23 cellular contexts compared by ENCODE assay signal in the genomic region with DNA sequence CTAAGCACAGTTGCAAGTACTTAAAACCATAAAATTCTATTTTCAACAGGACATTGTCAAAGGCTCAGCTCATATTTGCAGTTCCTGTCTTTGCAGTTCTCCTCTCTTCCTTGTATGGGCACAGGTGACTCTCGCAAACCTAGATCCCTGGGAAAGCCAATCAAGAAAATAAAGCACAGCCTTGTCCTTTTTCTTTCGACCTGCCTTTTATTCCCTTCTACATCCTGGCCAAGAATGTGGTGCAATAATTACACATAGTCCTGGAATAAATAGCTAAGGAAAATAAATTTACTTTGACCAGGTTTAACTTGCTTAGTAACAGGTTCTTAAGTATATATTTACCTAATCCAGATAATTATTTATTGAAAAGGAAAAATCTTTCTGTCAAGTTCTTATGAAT. TPM values are rescaled to one million over a fixed set of nuclear protein-coding genes. Genes with fewer than 3 reads are reported as not detected.
DNase-seq lines count a peak whose midpoint lies in the region; ATAC-seq and TF ChIP-seq lines count a peak whose summit lies in the region.
"Had no signal": no experiment of that assay in that cellular context is flagged by ENCODE, and none has a peak within 500 bp of the region (broad histone marks: within the 10 kb centered on the region; RNA-seq: fewer than 3 reads in every experiment).

No MANE protein-coding gene starts in this region.

- intact Hi-C loops in CD8-positive, alpha-beta T cell (cut with DNase I, micrococcal nuclease), result loop anchor here (5.0 kb wide), 2 partner anchors 61 to 171 kb away; no protein-coding TSS in a partner anchor

- TF ChIP-seq CTCF in CD8-positive, alpha-beta T cell (IDR thresholded peaks at IDR 0.05), result no peak

- H3K27ac Mint-ChIP-seq in T-helper 2 cell treated with Interferon-gamma antibody and Interleukin-4, amounts not matched to agents 5 μg/mL and 100 μg/mL, for 36 hours, result peak overlapping the region; percentile 33
- H3K27ac Mint-ChIP-seq in CD8-positive, alpha-beta T cell, result peak overlapping the region; percentile 91
- peak overlapping the region; percentile 68 for H3K27ac Mint-ChIP-seq in activated naive CD8-positive, alpha-beta T cell treated with anti-CD3 and anti-CD28 coated beads, Interleukin-2, amount 10 ng/mL, durations not matched to agents 7 days and 5 days
- H3K27ac Mint-ChIP-seq in naive thymus-derived CD8-positive, alpha-beta T cell, result peak overlapping the region; percentile 94 to 100 (median 98)

- H3K9me3 ChIP-seq in CD8-positive, alpha-beta T cell (ENCODE audit: low read length), result no peaks in the 10 kb centered on the region
- H3K9me3 ChIP-seq: ascending aorta; BLaER1 treated with 17β-estradiol and CSF1 and Interleukin-3, amounts not matched to agents 10 nM and 100 nM; transverse colon had no signal

- H3K4me3 Mint-ChIP-seq in T-helper 2 cell treated with Interferon-gamma antibody and Interleukin-4, amounts not matched to agents 5 μg/mL and 100 μg/mL, for 36 hours, result peak overlapping the region; percentile 28
- peak overlapping the region; percentile 47 for H3K4me3 Mint-ChIP-seq in CD8-positive, alpha-beta T cell
- H3K4me3 Mint-ChIP-seq in activated naive CD8-positive, alpha-beta T cell treated with anti-CD3 and anti-CD28 coated beads, Interleukin-2, amount 10 ng/mL, durations not matched to agents 7 days and 5 days, result no peak overlapping the region
- peak overlapping the region in 9 of 10 donors; percentile 8 to 87 (median 52) for H3K4me3 Mint-ChIP-seq in naive thymus-derived CD8-positive, alpha-beta T cell
- H3K4me3 Mint-ChIP-seq: neural crest cell had no signal

- H3K4me3 ChIP-seq in CD8-positive, alpha-beta T cell (ENCODE audit: low read depth, low read length), result no peak overlapping the region
- H3K4me3 ChIP-seq: ascending aorta; BLaER1 treated with 17β-estradiol and CSF1 and Interleukin-3, amounts not matched to agents 10 nM and 100 nM; hepatocyte; transverse colon had no signal

- H3K36me3 ChIP-seq in CD8-positive, alpha-beta T cell (ENCODE audit: insufficient read depth, low read length), result peaks cover 38% of the 10 kb centered on the region

- H3K9me3 Mint-ChIP-seq in T-helper 2 cell treated with Interferon-gamma antibody and Interleukin-4, amounts not matched to agents 5 μg/mL and 100 μg/mL, for 36 hours, result no peaks in the 10 kb centered on the region
- no peaks in the 10 kb centered on the region for H3K9me3 Mint-ChIP-seq in CD8-positive, alpha-beta T cell
- no peaks in the 10 kb centered on the region for H3K9me3 Mint-ChIP-seq in activated naive CD8-positive, alpha-beta T cell treated with anti-CD3 and anti-CD28 coated beads, Interleukin-2, amount 10 ng/mL, durations not matched to agents 7 days and 5 days
- H3K9me3 Mint-ChIP-seq in naive thymus-derived CD8-positive, alpha-beta T cell, result no peaks in the 10 kb centered on the region
- H3K9me3 Mint-ChIP-seq: neural crest cell had no signal

- no peaks in the 10 kb centered on the region for H3K27me3 Mint-ChIP-seq in T-helper 2 cell treated with Interferon-gamma antibody and Interleukin-4, amounts not matched to agents 5 μg/mL and 100 μg/mL, for 36 hours (ENCODE audit: low read depth)
- no peaks in the 10 kb centered on the region for H3K27me3 Mint-ChIP-seq in CD8-positive, alpha-beta T cell (ENCODE audit: low read depth)
- no peaks in the 10 kb centered on the region for H3K27me3 Mint-ChIP-seq in activated naive CD8-positive, alpha-beta T cell treated with anti-CD3 and anti-CD28 coated beads, Interleukin-2, amount 10 ng/mL, durations not matched to agents 7 days and 5 days
- H3K27me3 Mint-ChIP-seq in naive thymus-derived CD8-positive, alpha-beta T cell, result no peaks in the 10 kb centered on the region

- H3K27ac ChIP-seq in CD8-positive, alpha-beta T cell (ENCODE audit: low read depth, low read length), result peak overlapping the region; percentile 1
- H3K27ac ChIP-seq: ascending aorta; BLaER1 treated with 17β-estradiol and CSF1 and Interleukin-3, amounts not matched to agents 10 nM and 100 nM; hepatocyte had no signal

- POLR2A ChIA-PET in CD8-positive, alpha-beta T cell (lab: Charles Lee), result interaction anchor here (0.6 to 3.3 kb wide), 9 partner anchors 8 to 1808 kb away, joined by 3 to 10 read pairs (median 4); a partner anchor contains a TSS
- POLR2A ChIA-PET in activated naive CD8-positive, alpha-beta T cell treated with anti-CD3 and anti-CD28 coated beads, Interleukin-2, amount 10 ng/mL, durations not matched to agents 7 days and 5 days (lab: Charles Lee), result no interaction called here
- POLR2A ChIA-PET in naive thymus-derived CD8-positive, alpha-beta T cell (lab: Charles Lee), result interaction anchor here (0.6 to 10.0 kb wide), 6 partner anchors 10 to 147 kb away, joined by 3 to 110 read pairs (median 6); a partner anchor contains a TSS

- H3K27me3 ChIP-seq in CD8-positive, alpha-beta T cell (ENCODE audit: insufficient read depth, low read length), result no peaks in the 10 kb centered on the region
- H3K27me3 ChIP-seq: ascending aorta; BLaER1 treated with 17β-estradiol and CSF1 and Interleukin-3, amounts not matched to agents 10 nM and 100 nM; hepatocyte; transverse colon had no signal

- no peak for DNase-seq in T-helper 2 cell treated with Interferon-gamma antibody and Interleukin-4, amounts not matched to agents 5 μg/mL and 100 μg/mL, for 36 hours (ENCODE audit: low spot score)
- DNase-seq in T-helper 2 cell (no peak), HCEC 1CT (no peak), midbrain (lab: John Stamatoyannopoulos, UW) (no peak)
- DNase-seq in CD8-positive, alpha-beta T cell, result no peak
- no peak for DNase-seq in activated naive CD8-positive, alpha-beta T cell treated with anti-CD3 and anti-CD28 coated beads, Interleukin-2, amount 10 ng/mL, durations not matched to agents 7 days and 5 days
- DNase-seq in naive thymus-derived CD8-positive, alpha-beta T cell, result no peak
- DNase-seq: activated CD4-positive, alpha-beta T cell treated with anti-CD3 and anti-CD28 coated beads, Interleukin-2, amount 50 U/mL, for 1 hour; DMS153; KBM-7; kidney; mesendoderm; NCI-H1092 treated with DMSO at 0.1 percent for 48 hours; NCI-H524; SHP77; transverse colon had no signal

- no peak for ATAC-seq in CD8-positive, alpha-beta T cell
- ATAC-seq in activated naive CD8-positive, alpha-beta T cell treated with anti-CD3 and anti-CD28 coated beads, Interleukin-2, amount 10 ng/mL, durations not matched to agents 7 days and 5 days (ENCODE audit: low read depth), result no peak
- ATAC-seq in naive thymus-derived CD8-positive, alpha-beta T cell, result no peak
- ATAC-seq in GM21529 (IDR thresholded peaks at IDR 0.05; ENCODE audit: unreplicated experiment), result no peak

- peaks cover 61% of the 10 kb centered on the region for H3K4me1 Mint-ChIP-seq in T-helper 2 cell treated with Interferon-gamma antibody and Interleukin-4, amounts not matched to agents 5 μg/mL and 100 μg/mL, for 36 hours (ENCODE audit: low read depth)
- H3K4me1 Mint-ChIP-seq in CD8-positive, alpha-beta T cell (ENCODE audit: low read depth), result peaks cover 76% of the 10 kb centered on the region
- H3K4me1 Mint-ChIP-seq in activated naive CD8-positive, alpha-beta T cell treated with anti-CD3 and anti-CD28 coated beads, Interleukin-2, amount 10 ng/mL, durations not matched to agents 7 days and 5 days, result peaks cover 53% of the 10 kb centered on the region
- H3K4me1 Mint-ChIP-seq in naive thymus-derived CD8-positive, alpha-beta T cell, result peaks cover 32 to 77% (median 67%) of the 10 kb centered on the region in 4 donors
- H3K4me1 Mint-ChIP-seq: neural crest cell had no signal

- H3K4me1 ChIP-seq in CD8-positive, alpha-beta T cell (ENCODE audit: insufficient read depth, low read length), result peaks cover 59% of the 10 kb centered on the region
- H3K4me1 ChIP-seq: ascending aorta, transverse colon had no signal

- CTCF ChIA-PET in CD8-positive, alpha-beta T cell (lab: Charles Lee), result interaction anchor here (1.1 to 1.8 kb wide), 2 partner anchors 20 to 172 kb away, joined by 3 to 5 read pairs; a partner anchor contains a TSS

- H3K36me3 Mint-ChIP-seq in T-helper 2 cell treated with Interferon-gamma antibody and Interleukin-4, amounts not matched to agents 5 μg/mL and 100 μg/mL, for 36 hours (ENCODE audit: low read depth), result peaks cover 86% of the 10 kb centered on the region
- H3K36me3 Mint-ChIP-seq in CD8-positive, alpha-beta T cell, result peaks cover 86% of the 10 kb centered on the region
- H3K36me3 Mint-ChIP-seq in activated naive CD8-positive, alpha-beta T cell treated with anti-CD3 and anti-CD28 coated beads, Interleukin-2, amount 10 ng/mL, durations not matched to agents 7 days and 5 days, result peaks cover 55% of the 10 kb centered on the region
- peaks cover 14 to 67% (median 62%) of the 10 kb centered on the region in 3 donors for H3K36me3 Mint-ChIP-seq in naive thymus-derived CD8-positive, alpha-beta T cell

RNA-seq across cellular contexts. Expression of a gene that starts 20.2 kb away (rescaled TPM):
- total RNA-seq in CD8-positive, alpha-beta T cell, result 100 to 1,000 TPM; 156 to 164 TPM
- 10 to 100 TPM; 60.8 to 67.6 TPM for total RNA-seq in activated naive CD8-positive, alpha-beta T cell treated with anti-CD3 and anti-CD28 coated beads, Interleukin-2, amount 10 ng/mL, durations not matched to agents 7 days and 5 days
- 10 to 100 TPM; 76.4 to 78.5 TPM for total RNA-seq in naive thymus-derived CD8-positive, alpha-beta T cell
- 10 to 100 TPM; 12.4 to 19.3 (median 15.7) TPM for polyA plus RNA-seq in naive thymus-derived CD8-positive, alpha-beta T cell

RNA-seq across cellular contexts. Expression of a gene that starts 35.9 kb away (rescaled TPM):
- total RNA-seq in CD8-positive, alpha-beta T cell, result under 1 TPM; 0.05 to 0.19 TPM
- total RNA-seq in activated naive CD8-positive, alpha-beta T cell treated with anti-CD3 and anti-CD28 coated beads, Interleukin-2, amount 10 ng/mL, durations not matched to agents 7 days and 5 days, result under 1 TPM in 1 of 2 experiments, not detected in 1; 0.45 TPM
- total RNA-seq in naive thymus-derived CD8-positive, alpha-beta T cell, result 1 to 10 TPM in 1 of 2 experiments, not detected in 1; 1.2 TPM
- polyA plus RNA-seq in naive thymus-derived CD8-positive, alpha-beta T cell, result not detected
- total RNA-seq: ascending aorta, endothelial cell of umbilical vein, fibroblast of villous mesenchyme, kidney, neural crest cell, transverse colon had no signal
- polyA plus RNA-seq: endothelial cell of umbilical vein, hepatocyte had no signal

Comparison
In these comparisons a context has a peak if more than half of its experiments do, and no peak if none do; other contexts are left out.
1. H3K27ac Mint-ChIP-seq: peak in every context shown above with its lines; median percentile 98 in naive thymus-derived CD8-positive, alpha-beta T cell; 91 in CD8-positive, alpha-beta T cell; 68 in activated naive CD8-positive, alpha-beta T cell treated with anti-CD3 and anti-CD28 coated beads, Interleukin-2, amount 10 ng/mL, durations not matched to agents 7 days and 5 days; 33 in T-helper 2 cell treated with Interferon-gamma antibody and Interleukin-4, amounts not matched to agents 5 μg/mL and 100 μg/mL, for 36 hours.